Comparison of ENCODE assay signal across 1 cellular context in the genomic region with DNA sequence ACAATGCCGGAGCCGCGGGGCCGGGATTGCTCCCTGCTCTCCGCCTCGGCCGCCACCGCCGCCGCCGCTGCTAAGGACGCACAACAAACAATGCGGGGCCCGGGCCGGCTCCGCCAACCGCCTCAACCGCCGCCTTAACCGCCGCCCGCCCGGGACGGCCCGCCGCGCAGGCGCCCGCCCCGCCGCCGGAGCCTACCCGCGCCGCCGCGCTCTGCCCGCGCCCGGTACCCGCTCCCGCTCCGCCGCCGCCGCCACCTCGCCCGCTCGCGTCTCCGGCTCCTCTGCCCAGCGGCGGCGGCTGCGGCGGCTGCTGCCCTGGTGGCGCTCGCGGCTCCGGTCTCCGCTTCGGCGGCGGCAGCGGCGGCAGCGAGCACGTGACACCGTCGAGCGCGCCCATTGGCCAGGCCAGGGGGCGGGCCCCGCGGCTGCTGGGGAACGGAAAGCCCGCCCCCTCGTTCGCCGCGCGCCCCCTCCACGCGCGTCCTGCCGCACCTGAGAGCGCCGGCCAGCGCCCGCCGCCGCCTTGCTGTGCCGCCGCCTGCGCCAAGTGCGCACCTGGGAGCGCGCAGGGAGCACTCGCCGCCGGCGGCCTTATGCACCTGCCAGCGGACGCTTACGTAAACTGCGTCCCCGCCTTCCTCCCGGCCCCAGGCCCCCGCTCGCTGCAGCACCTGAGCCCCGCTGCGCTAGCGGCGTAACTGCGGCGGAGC.
A peak's percentile ranks its signal among the peaks of the same experiment; 100 is the strongest.
TF ChIP-seq lines count a peak whose summit lies in the region.

A gene (minus strand): TSS at position 347 of the 710 bp plus-strand sequence. CDS start 84,452 bp downstream, outside the sequence.

TF ChIP-seq in WTC11, 78 proteins besides CTCF, POLR2A, EP300 and RAD21 (continued from another document):
- TF ChIP-seq, protein P1, sequence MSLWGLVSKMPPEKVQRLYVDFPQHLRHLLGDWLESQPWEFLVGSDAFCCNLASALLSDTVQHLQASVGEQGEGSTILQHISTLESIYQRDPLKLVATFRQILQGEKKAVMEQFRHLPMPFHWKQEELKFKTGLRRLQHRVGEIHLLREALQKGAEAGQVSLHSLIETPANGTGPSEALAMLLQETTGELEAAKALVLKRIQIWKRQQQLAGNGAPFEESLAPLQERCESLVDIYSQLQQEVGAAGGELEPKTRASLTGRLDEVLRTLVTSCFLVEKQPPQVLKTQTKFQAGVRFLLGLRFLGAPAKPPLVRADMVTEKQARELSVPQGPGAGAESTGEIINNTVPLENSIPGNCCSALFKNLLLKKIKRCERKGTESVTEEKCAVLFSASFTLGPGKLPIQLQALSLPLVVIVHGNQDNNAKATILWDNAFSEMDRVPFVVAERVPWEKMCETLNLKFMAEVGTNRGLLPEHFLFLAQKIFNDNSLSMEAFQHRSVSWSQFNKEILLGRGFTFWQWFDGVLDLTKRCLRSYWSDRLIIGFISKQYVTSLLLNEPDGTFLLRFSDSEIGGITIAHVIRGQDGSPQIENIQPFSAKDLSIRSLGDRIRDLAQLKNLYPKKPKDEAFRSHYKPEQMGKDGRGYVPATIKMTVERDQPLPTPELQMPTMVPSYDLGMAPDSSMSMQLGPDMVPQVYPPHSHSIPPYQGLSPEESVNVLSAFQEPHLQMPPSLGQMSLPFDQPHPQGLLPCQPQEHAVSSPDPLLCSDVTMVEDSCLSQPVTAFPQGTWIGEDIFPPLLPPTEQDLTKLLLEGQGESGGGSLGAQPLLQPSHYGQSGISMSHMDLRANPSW (CRISPR knock-in tag; conservative IDR thresholded peaks at IDR 0.05; ENCODE audit: low read depth), result 0 out of 2 replicates have a peak, but pooled peaks have one; percentile 80
- peak; percentile 93 for TF ChIP-seq ETV6 (CRISPR knock-in tag; IDR thresholded peaks at IDR 0.05)
- TF ChIP-seq NFYB (CRISPR knock-in tag; conservative IDR thresholded peaks at IDR 0.05; ENCODE audit: low read depth), result peak; percentile 70
- TF ChIP-seq, protein P2, sequence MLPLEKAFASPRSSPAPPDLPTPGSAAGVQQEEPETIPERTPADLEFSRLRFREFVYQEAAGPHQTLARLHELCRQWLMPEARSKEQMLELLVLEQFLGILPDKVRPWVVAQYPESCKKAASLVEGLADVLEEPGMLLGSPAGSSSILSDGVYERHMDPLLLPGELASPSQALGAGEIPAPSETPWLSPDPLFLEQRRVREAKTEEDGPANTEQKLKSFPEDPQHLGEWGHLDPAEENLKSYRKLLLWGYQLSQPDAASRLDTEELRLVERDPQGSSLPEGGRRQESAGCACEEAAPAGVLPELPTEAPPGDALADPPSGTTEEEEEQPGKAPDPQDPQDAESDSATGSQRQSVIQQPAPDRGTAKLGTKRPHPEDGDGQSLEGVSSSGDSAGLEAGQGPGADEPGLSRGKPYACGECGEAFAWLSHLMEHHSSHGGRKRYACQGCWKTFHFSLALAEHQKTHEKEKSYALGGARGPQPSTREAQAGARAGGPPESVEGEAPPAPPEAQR (CRISPR knock-in tag; IDR thresholded peaks at IDR 0.05), result no peak
- 0 out of 2 replicates have a peak, but pooled peaks have one; percentile 76 for TF ChIP-seq TP53 (CRISPR knock-in tag; IDR thresholded peaks at IDR 0.05)
- TF ChIP-seq FOXP1 (CRISPR knock-in tag; IDR thresholded peaks at IDR 0.05; ENCODE audit: borderline replicate concordance), result no peak
- peak; percentile 61; the same call in 1 of the 2 replicates for TF ChIP-seq FOXK1 (CRISPR knock-in tag; IDR thresholded peaks at IDR 0.05)
- TF ChIP-seq CBFB (CRISPR knock-in tag; IDR thresholded peaks at IDR 0.05; ENCODE audit: low read depth), result 0 out of 2 replicates have a peak, but pooled peaks have one; percentile 56
- TF ChIP-seq, protein P3, sequence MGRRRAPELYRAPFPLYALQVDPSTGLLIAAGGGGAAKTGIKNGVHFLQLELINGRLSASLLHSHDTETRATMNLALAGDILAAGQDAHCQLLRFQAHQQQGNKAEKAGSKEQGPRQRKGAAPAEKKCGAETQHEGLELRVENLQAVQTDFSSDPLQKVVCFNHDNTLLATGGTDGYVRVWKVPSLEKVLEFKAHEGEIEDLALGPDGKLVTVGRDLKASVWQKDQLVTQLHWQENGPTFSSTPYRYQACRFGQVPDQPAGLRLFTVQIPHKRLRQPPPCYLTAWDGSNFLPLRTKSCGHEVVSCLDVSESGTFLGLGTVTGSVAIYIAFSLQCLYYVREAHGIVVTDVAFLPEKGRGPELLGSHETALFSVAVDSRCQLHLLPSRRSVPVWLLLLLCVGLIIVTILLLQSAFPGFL (CRISPR knock-in tag; IDR thresholded peaks at IDR 0.05; ENCODE audit: borderline replicate concordance), result no peak
